Comparison of ENCODE assay signal across 8 cellular contexts in genomic region chr19:45177817-45178261, GRCh38. TPM values are rescaled to one million over a fixed set of nuclear protein-coding genes. Genes with fewer than 3 reads are reported as not detected.
DNase-seq lines count a peak whose midpoint lies in the region; ATAC-seq, FAIRE-seq and TF ChIP-seq lines count a peak whose summit lies in the region.

TRAPPC6A (minus strand) TSS chr19:45178237; CDS start chr19:45178218, 19 bp downstream.

- peak within 1 kb of the TSS; percentile 94 for H2AFZ ChIP-seq in MM.1S (ENCODE audit: low read length)

- H3K4me2 ChIP-seq in BLaER1 = peak within 1 kb of the TSS; percentile 99
- H3K4me2 ChIP-seq in MM.1S (ENCODE audit: low read depth, low read length) = peak within 1 kb of the TSS; percentile 93

- H3K9me3 ChIP-seq in BLaER1 (no peaks in the 10 kb centered on the region), MM.1S (replicated peaks; ENCODE audit: insufficient read depth, low read length) (no peaks in the 10 kb centered on the region), iPS DF 6.9 (ENCODE audit: control insufficient read depth, insufficient read depth, low read length) (no peaks in the 10 kb centered on the region), small intestine (ENCODE audit: control insufficient read depth, low read depth) (no peaks in the 10 kb centered on the region)

- H3K9ac ChIP-seq in BLaER1 = peak within 1 kb of the TSS; percentile 92
- peak within 1 kb of the TSS; percentile 92 for H3K9ac ChIP-seq in MM.1S (ENCODE audit: low read length)

- WGBS in adipose tissue, 3 donors = 0% methylated on average over 36 of the region's 36 CpGs
- no CpG with 5 or more reads among the region's 36 CpGs for WGBS in iPS DF 6.9 (ENCODE audit: insufficient coverage, insufficient read length)
- 0 to 1% (median 0%) methylated on average over 35 to 36 of the region's 36 CpGs for WGBS in small intestine, 3 donors

- no peaks in the 10 kb centered on the region for H3K27me3 ChIP-seq in BLaER1
- no peaks in the 10 kb centered on the region for H3K27me3 ChIP-seq in MM.1S (replicated peaks; ENCODE audit: insufficient read depth, low read length)
- H3K27me3 ChIP-seq in iPS DF 6.9 (ENCODE audit: control insufficient read depth, insufficient read depth, low read length) = no peaks in the 10 kb centered on the region
- H3K27me3 ChIP-seq in small intestine (ENCODE audit: control insufficient read depth in 2 of 2, insufficient read depth in 2 of 2, low read length in 2 of 2) = no peaks in the 10 kb centered on the region

- H4K20me1 ChIP-seq in BLaER1 (peaks cover 35% of the 10 kb centered on the region), MM.1S (ENCODE audit: insufficient read depth, low read length) (no peaks in the 10 kb centered on the region)

- FAIRE-seq in small intestine (lab: Jason Lieb, UNC) = no peak

- H3K4me1 ChIP-seq in BLaER1 = peaks cover 66% of the 10 kb centered on the region
- 0 out of 2 replicates have a peak, but pooled peaks cover 3% of the 10 kb centered on the region for H3K4me1 ChIP-seq in MM.1S (ENCODE audit: low read length)
- no peaks in the 10 kb centered on the region for H3K4me1 ChIP-seq in iPS DF 6.9 (ENCODE audit: control insufficient read depth, insufficient read depth, low read length)
- H3K4me1 ChIP-seq in small intestine (ENCODE audit: control insufficient read depth in 2 of 2, insufficient read depth in 1 of 2, low read depth in 1 of 2, low read length in 1 of 2) = peaks cover 0 to 13% of the 10 kb centered on the region in 2 donors

- H3K27ac ChIP-seq in BLaER1 = peak within 1 kb of the TSS; percentile 84
- peak within 1 kb of the TSS; percentile 74 for H3K27ac ChIP-seq in MM.1S (ENCODE audit: low read length)
- no peak within 1 kb of the TSS for H3K27ac ChIP-seq in adipose tissue (ENCODE audit: low read depth, low read length)
- H3K27ac ChIP-seq in iPS DF 6.9 (ENCODE audit: low read length) = no peak within 1 kb of the TSS
- H3K27ac ChIP-seq in small intestine (ENCODE audit: low read depth in 1 of 2, low read length in 1 of 2) = peak within 1 kb of the TSS; percentile 88 to 98

- ATAC-seq in GM19397 (IDR thresholded peaks at IDR 0.05; ENCODE audit: unreplicated experiment) = peak; percentile 5
- ATAC-seq in GM21515 (IDR thresholded peaks at IDR 0.05; ENCODE audit: unreplicated experiment) = no peak

- H3K79me2 ChIP-seq in MM.1S (ENCODE audit: low read length) = peaks cover 34% of the 10 kb centered on the region

- H3K36me3 ChIP-seq in BLaER1 = peaks cover 18% of the 10 kb centered on the region; the same call in 1 of the 2 replicates
- no peaks in the 10 kb centered on the region for H3K36me3 ChIP-seq in MM.1S (replicated peaks; ENCODE audit: insufficient read depth, low read length)
- no peaks in the 10 kb centered on the region for H3K36me3 ChIP-seq in iPS DF 6.9 (ENCODE audit: control insufficient read depth, insufficient read depth, low read length)
- H3K36me3 ChIP-seq in small intestine (ENCODE audit: control insufficient read depth in 2 of 2, insufficient read depth in 2 of 2, low read length in 2 of 2) = peaks cover 0 to 2% of the 10 kb centered on the region in 2 donors

- H3K9me2 ChIP-seq in MM.1S (replicated peaks; ENCODE audit: insufficient read depth, low read length) = no peaks in the 10 kb centered on the region

- H3K4me3 ChIP-seq in BLaER1 = peak within 1 kb of the TSS; percentile 83
- H3K4me3 ChIP-seq in MM.1S (ENCODE audit: low read length) = peak within 1 kb of the TSS; percentile 100
- peak within 1 kb of the TSS; percentile 93 for H3K4me3 ChIP-seq in iPS DF 6.9 (ENCODE audit: low read length)
- H3K4me3 ChIP-seq in small intestine (ENCODE audit: low read depth in 1 of 2, low read length in 2 of 2) = peak within 1 kb of the TSS; percentile 74 to 86

- peaks cover 8% of the 10 kb centered on the region; the same call in 1 of the 2 replicates for H3F3A ChIP-seq in MM.1S (ENCODE audit: insufficient read depth, low read length)

- TF ChIP-seq CTCF in MM.1S (IDR thresholded peaks at IDR 0.05; ENCODE audit: low read length) = no peak

- DNase-seq in MM.1S = no peak
- DNase-seq in iPS DF 6.9 (ENCODE audit: low read depth, low spot score) = no peak
- DNase-seq in small intestine = no peak
- no peak for DNase-seq in NCI-H2107 treated with DMSO at 0.1 percent for 48 hours (lab: John Stamatoyannopoulos, UW; ENCODE audit: unreplicated experiment)

RNA-seq across cellular contexts. Expression of gene TRAPPC6A, which starts in this region (rescaled TPM):
- 10 to 100 TPM; 25.0 to 43.9 (median 31.7) TPM for polyA plus RNA-seq in adipose tissue
- polyA plus RNA-seq in small intestine = 10 to 100 TPM; 38.4 to 43.1 (median 40.3) TPM

Comparison
In these comparisons a context has a peak if more than half of its experiments do, and no peak if none do; other contexts are left out.
1. H3K27ac ChIP-seq: peak in BLaER1 (single experiment), MM.1S (single experiment) and small intestine (2 of 2); none in adipose tissue (single experiment) and iPS DF 6.9 (single experiment).
2. Peak in every context shown above with its lines, with median percentiles within 50 percentile points of each other: H3K4me3 ChIP-seq.